9 cellular contexts compared by ENCODE assay signal in the genomic region with DNA sequence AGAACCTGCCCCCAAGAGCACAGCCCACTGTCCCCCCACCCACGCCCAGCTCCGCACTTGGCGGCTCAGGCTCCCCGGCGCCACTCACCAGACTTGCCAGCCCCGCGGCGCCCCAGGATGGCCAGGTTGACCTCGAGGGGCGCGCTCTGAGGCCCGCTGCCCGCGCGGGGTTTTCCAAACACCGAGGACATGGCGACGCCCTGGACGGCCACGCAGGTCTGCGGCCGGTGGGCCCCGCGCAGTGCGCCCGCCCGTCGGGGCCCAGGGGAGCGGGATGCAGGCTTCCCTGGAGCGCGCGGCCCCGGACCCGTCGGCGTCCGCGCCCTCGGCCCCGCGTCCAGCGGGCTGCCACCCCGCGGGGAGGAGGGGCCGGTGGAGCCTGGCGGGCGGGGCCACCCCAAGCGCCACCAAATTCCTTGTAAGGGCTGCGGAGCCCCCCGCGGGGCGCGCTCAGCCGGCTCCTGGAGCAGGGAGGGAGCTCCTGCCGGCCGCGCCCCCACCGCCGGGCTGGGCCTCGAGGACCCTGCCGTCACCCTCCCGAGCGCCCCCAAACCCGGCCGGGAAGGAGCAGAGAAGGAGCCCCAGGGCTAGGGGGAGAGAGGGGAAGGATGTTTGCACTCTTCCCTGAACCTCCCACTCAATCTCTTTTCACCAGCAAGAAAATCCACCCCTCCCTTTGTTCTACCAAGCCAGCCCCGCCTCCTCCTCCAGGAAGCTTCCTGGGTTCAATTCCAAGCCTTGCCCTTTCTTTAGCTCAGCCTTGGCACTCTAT. TPM values are rescaled to one million over a fixed set of nuclear protein-coding genes. Genes with fewer than 3 reads are reported as not detected.
DNase-seq lines count a peak whose midpoint lies in the region; ATAC-seq and TF ChIP-seq lines count a peak whose summit lies in the region.
"Had no signal": no experiment of that assay in that cellular context is flagged by ENCODE, and none has a peak within 500 bp of the region (broad histone marks: within the 10 kb centered on the region; RNA-seq: fewer than 3 reads in every experiment).

A gene with protein sequence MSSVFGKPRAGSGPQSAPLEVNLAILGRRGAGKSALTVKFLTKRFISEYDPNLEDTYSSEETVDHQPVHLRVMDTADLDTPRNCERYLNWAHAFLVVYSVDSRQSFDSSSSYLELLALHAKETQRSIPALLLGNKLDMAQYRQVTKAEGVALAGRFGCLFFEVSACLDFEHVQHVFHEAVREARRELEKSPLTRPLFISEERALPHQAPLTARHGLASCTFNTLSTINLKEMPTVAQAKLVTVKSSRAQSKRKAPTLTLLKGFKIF (minus strand): TSS at position 347 of the 772 bp plus-strand sequence. CDS start 156 bp downstream, at position 191.

- H3K36me3 ChIP-seq in SK-N-SH (replicated peaks in 1 of 2; ENCODE audit: control insufficient read depth in 1 of 2, insufficient read depth in 2 of 2, low read length in 1 of 2) (no peaks in the 10 kb centered on the region), esophagus (ENCODE audit: control insufficient read depth in 2 of 2, insufficient read depth in 2 of 2, low read length in 1 of 2) (no peaks in the 10 kb centered on the region), mucosa of descending colon (ENCODE audit: low read depth) (no peaks in the 10 kb centered on the region), thyroid gland (no peaks in the 10 kb centered on the region)

- POLR2A ChIA-PET in SK-N-SH (lab: Yijun Ruan, JAX) = no interaction called here

- ATAC-seq in SK-N-SH treated with all-trans-retinoic acid at 6 μM for 48 hours (no peak; the same call in 2 of the 3 replicates), mucosa of descending colon (peak; percentile 57)
- ATAC-seq: activated CD8-positive, alpha-beta T cell treated with anti-CD3 and anti-CD28 coated beads for 36 hours had no signal

- no peak within 1 kb of the TSS for H3K27ac ChIP-seq in SK-N-SH (ENCODE audit: low read depth in 2 of 2, low read length in 1 of 2)
- H3K27ac ChIP-seq in esophagus (ENCODE audit: low read depth in 2 of 2, low read length in 1 of 2) = peak within 1 kb of the TSS; percentile 80 to 90
- H3K27ac ChIP-seq in thyroid gland = peak within 1 kb of the TSS in 2 of 3 donors; percentile 11 to 69

- no peaks in the 10 kb centered on the region for H3K9me2 ChIP-seq in SK-N-SH

- WGBS in SK-N-SH (ENCODE audit: low lambda C conversion rate) = 27% methylated on average over 17 of the region's 66 CpGs
- 5 to 9% methylated on average over 51 to 66 of the region's 66 CpGs for WGBS in esophagus, 2 donors
- 8 to 16% methylated on average over 18 of the region's 66 CpGs for WGBS in thyroid gland, 2 donors

- no peak for TF ChIP-seq RAD21 in SK-N-SH (IDR thresholded peaks at IDR 0.05; ENCODE audit: low read length)

- H3K9me3 ChIP-seq in SK-N-SH = no peaks in the 10 kb centered on the region
- no peaks in the 10 kb centered on the region for H3K9me3 ChIP-seq in esophagus (ENCODE audit: control insufficient read depth in 2 of 2, insufficient read depth in 1 of 2, low read depth in 1 of 2, low read length in 1 of 2)
- no peaks in the 10 kb centered on the region for H3K9me3 ChIP-seq in mucosa of descending colon
- H3K9me3 ChIP-seq in thyroid gland = no peaks in the 10 kb centered on the region

- peaks cover 0 to 12% of the 10 kb centered on the region in 2 experiments; a peak in 1 of 4 replicates for H3K4me1 ChIP-seq in SK-N-SH (ENCODE audit: control insufficient read depth in 1 of 2, insufficient read depth in 2 of 2, low read depth in 1 of 2, low read length in 1 of 2)
- H3K4me1 ChIP-seq in esophagus (ENCODE audit: control insufficient read depth in 2 of 2, insufficient read depth in 2 of 2, low read length in 1 of 2) = peaks cover 5 to 17% of the 10 kb centered on the region in 2 donors
- H3K4me1 ChIP-seq in mucosa of descending colon (ENCODE audit: low read depth) = no peaks in the 10 kb centered on the region
- H3K4me1 ChIP-seq in thyroid gland = peaks cover 15 to 44% of the 10 kb centered on the region in 2 donors

- H3K27me3 ChIP-seq in SK-N-SH (ENCODE audit: insufficient read depth) (peaks cover 9% of the 10 kb centered on the region; the same call in 1 of the 2 replicates), esophagus (ENCODE audit: control insufficient read depth in 1 of 2, insufficient read depth in 2 of 2, low read length in 2 of 2) (no peaks in the 10 kb centered on the region), thyroid gland (no peaks in the 10 kb centered on the region)

- TF ChIP-seq POLR2A in thyroid gland (IDR thresholded peaks at IDR 0.05) = no peak

- H3K79me2 ChIP-seq in SK-N-SH (ENCODE audit: insufficient read depth) = no peaks in the 10 kb centered on the region

- peaks cover 4% of the 10 kb centered on the region for H3F3A ChIP-seq in SK-N-SH (replicated peaks; ENCODE audit: insufficient read depth)

- H3K4me3 ChIP-seq in SK-N-SH (ENCODE audit: low read depth in 2 of 2, low read length in 1 of 2) (peak within 1 kb of the TSS in 1 of 2 experiments; percentile 24; a peak in 2 of 4 replicates), esophagus (ENCODE audit: low read depth in 1 of 2, low read length in 2 of 2) (peak within 1 kb of the TSS; percentile 61 to 62), mucosa of descending colon (peak within 1 kb of the TSS; percentile 6), thyroid gland (replicated peaks in 1 of 3) (peak within 1 kb of the TSS in 2 of 3 donors; percentile 2 to 34)

- DNase-seq in SK-N-SH (peak; percentile 81), mucosa of descending colon (peak in 1 of 3 donors; percentile 62), thyroid gland (no peak), occipital lobe (lab: John Stamatoyannopoulos, UW) (no peak), NCI-H2171 (lab: John Stamatoyannopoulos, UW) (no peak)
- no peak for DNase-seq in stimulated activated CD4-positive, alpha-beta T cell treated with anti-CD3 and anti-CD28 coated beads, Interleukin-1b, Interleukin-23, amount 100 ng/mL, for 48 hours
- DNase-seq: activated CD8-positive, alpha-beta T cell treated with anti-CD3 and anti-CD28 coated beads for 36 hours had no signal

- H3K9ac ChIP-seq in SK-N-SH = no peak within 1 kb of the TSS

- TF ChIP-seq EP300 in SK-N-SH (IDR thresholded peaks at IDR 0.05; ENCODE audit: borderline replicate concordance in 1 of 2, low read depth in 1 of 2, low read length in 1 of 2) = no peak

- no peaks in the 10 kb centered on the region for H4K20me1 ChIP-seq in SK-N-SH (ENCODE audit: insufficient read depth)

- CTCF ChIA-PET in SK-N-SH (lab: Yijun Ruan, JAX) = interaction anchor here (1.0 to 9.5 kb wide), 7 partner anchors 9 to 49 kb away, joined by 3 to 88 read pairs (median 4); partner anchors contain the start of gene KBTBD13

- no peak within 1 kb of the TSS for H3K4me2 ChIP-seq in SK-N-SH

- intact Hi-C loops in mucosa of descending colon (cut with DNase I, micrococcal nuclease) = no loop called here
- intact Hi-C loops in thyroid gland (cut with DNase I) = no loop called here

- H2AFZ ChIP-seq in SK-N-SH (ENCODE audit: low read depth) = no peak within 1 kb of the TSS

- TF ChIP-seq CTCF in SK-N-SH (IDR thresholded peaks at IDR 0.05) = no peak
- TF ChIP-seq CTCF in mucosa of descending colon (IDR thresholded peaks at IDR 0.05) = no peak
- no peak for TF ChIP-seq CTCF in thyroid gland (IDR thresholded peaks at IDR 0.05)

TF ChIP-seq in SK-N-SH, 30 proteins besides CTCF, POLR2A, EP300 and RAD21 (continues in another document):
- no peak for TF ChIP-seq ZBTB33 (IDR thresholded peaks at IDR 0.05; ENCODE audit: borderline replicate concordance, low read depth)
- TF ChIP-seq FOXM1 (IDR thresholded peaks at IDR 0.05; ENCODE audit: low read depth) = no peak
- TF ChIP-seq ELF1 (IDR thresholded peaks at IDR 0.05) = no peak
- no peak for TF ChIP-seq FOSL2 (IDR thresholded peaks at IDR 0.05; ENCODE audit: borderline replicate concordance, low read depth)

TF ChIP-seq in SK-N-SH treated with all-trans-retinoic acid at 6 μM for 48 hours, 23 proteins besides CTCF, POLR2A, EP300 and RAD21 (continues in another document):
- TF ChIP-seq ZNF8 (CRISPR knock-in tag; IDR thresholded peaks at IDR 0.05) (no peak), SNAI2 (CRISPR knock-in tag; IDR thresholded peaks at IDR 0.05) (no peak), PATZ1 (CRISPR knock-in tag; IDR thresholded peaks at IDR 0.05; ENCODE audit: borderline replicate concordance) (no peak), ESRRG (CRISPR knock-in tag; IDR thresholded peaks at IDR 0.05) (no peak), POU6F1 (CRISPR knock-in tag; IDR thresholded peaks at IDR 0.05; ENCODE audit: borderline replicate concordance, low read depth) (no peak)

RNA-seq across cellular contexts. Expression of the gene that starts here (rescaled TPM):
- polyA plus RNA-seq in SK-N-SH (2012; rRNA removed) (not detected in 2 replicates), esophagus (10 to 100 TPM in 1 of 2 donors, 1 to 10 TPM in 1; 2.6 to 10.9 TPM)
- polyA plus RNA-seq in SK-N-SH (2012; cell fraction: cytosol; rRNA removed) = not detected in 2 replicates
- not detected in 2 replicates for polyA plus RNA-seq in SK-N-SH (2012; cell fraction: nucleus; rRNA removed)
- total RNA-seq in mucosa of descending colon (10 to 100 TPM in 1 of 3 donors, 1 to 10 TPM in 2; 2.7 to 29.7 (median 8.4) TPM), thyroid gland (10 to 100 TPM in 1 of 4 donors, 1 to 10 TPM in 3; 5.1 to 12.5 (median 7.7) TPM), occipital lobe (1.4 TPM)
- total RNA-seq: activated CD8-positive, alpha-beta T cell treated with anti-CD3 and anti-CD28 coated beads for 36 hours had no signal

Comparison
In these comparisons a context has a peak if more than half of its experiments do, and no peak if none do; other contexts are left out.
1. Peak in DNase-seq in SK-N-SH; RNA of the gene not detected or under 1 TPM.
2. H3K27ac ChIP-seq: peak in esophagus (2 of 2) and thyroid gland (2 of 3); none in SK-N-SH (0 of 2).